In genomic region chr10:62021116-62021515, GRCh38 we compare ENCODE assay signal across 19 cellular contexts.
DNase-seq lines count a peak whose midpoint lies in the region; ATAC-seq, FAIRE-seq and TF ChIP-seq lines count a peak whose summit lies in the region.
"Had no signal": no experiment of that assay in that cellular context is flagged by ENCODE, and none has a peak within 500 bp of the region (broad histone marks: within the 10 kb centered on the region; RNA-seq: fewer than 3 reads in every experiment).

No MANE protein-coding gene starts in this region.

- H3K9me3 ChIP-seq in GM12878 (replicated peaks; ENCODE audit: control insufficient read depth, insufficient read depth, low read length) = peaks cover 12% of the 10 kb centered on the region; the same call in 2 of the 3 replicates
- H3K9me3 ChIP-seq in H9 (ENCODE audit: control insufficient read depth, low read depth, low read length) = no peaks in the 10 kb centered on the region
- H3K9me3 ChIP-seq: adrenal gland, BLaER1, left lung, mucosa of descending colon had no signal

- TF ChIP-seq CTCF in GM12878 (IDR thresholded peaks at IDR 0.05 in 2 of 3, conservative IDR thresholded peaks at IDR 0.05 in 1 of 3; ENCODE audit: control insufficient read depth in 2 of 3, extremely low read depth in 1 of 3, insufficient read depth in 1 of 3, low read depth in 3 of 3, low read length in 3 of 3) (no peak), osteocyte (IDR thresholded peaks at IDR 0.05) (no peak), H9 (conservative IDR thresholded peaks at IDR 0.05) (no peak)

- H3K56ac ChIP-seq in H9 (ENCODE audit: insufficient read length, low read depth, low read length) = no peak overlapping the region

- H3K4me2 ChIP-seq in GM12878 (ENCODE audit: control insufficient read depth, insufficient read depth) (0 out of 2 replicates have a peak overlapping the region, but pooled peaks have one; percentile 35), H9 (ENCODE audit: insufficient read depth, insufficient read length, low read length) (no peak overlapping the region)
- H3K4me2 ChIP-seq: BLaER1 had no signal

- H3K36me3 ChIP-seq in GM12878 (ENCODE audit: control insufficient read depth in 2 of 2, insufficient read depth in 2 of 2, low read length in 1 of 2) = peaks cover 1 to 9% of the 10 kb centered on the region in 2 experiments; a peak in 2 of 4 replicates
- H3K36me3 ChIP-seq: adrenal gland, left lung had no signal

- no peak overlapping the region for H3K4me3 Mint-ChIP-seq in activated CD4-positive, alpha-beta memory T cell treated with anti-CD3 and anti-CD28 coated beads for 36 hours
- H3K4me3 Mint-ChIP-seq in activated CD4-positive, alpha-beta memory T cell treated with anti-CD3 and anti-CD28 coated beads, Interleukin-2, amount 10 ng/mL, durations not matched to agents 7 days and 5 days = no peak overlapping the region
- no peak overlapping the region for H3K4me3 Mint-ChIP-seq in osteocyte (ENCODE audit: unreplicated experiment)
- no peak overlapping the region for H3K4me3 Mint-ChIP-seq in H9

- no peak overlapping the region for H3T11ph ChIP-seq in H9 (ENCODE audit: low read length)

- TF ChIP-seq RAD21 in GM12878 (IDR thresholded peaks at IDR 0.05; ENCODE audit: insufficient read depth, low read depth, low read length) = no peak

- H3K23ac ChIP-seq in H9 (ENCODE audit: insufficient read length, low read depth, low read length) = no peak overlapping the region

- H3K9me3 Mint-ChIP-seq in activated CD4-positive, alpha-beta memory T cell treated with anti-CD3 and anti-CD28 coated beads for 36 hours = peaks cover 4% of the 10 kb centered on the region
- peaks cover 5% of the 10 kb centered on the region for H3K9me3 Mint-ChIP-seq in activated CD4-positive, alpha-beta memory T cell treated with anti-CD3 and anti-CD28 coated beads, Interleukin-2, amount 10 ng/mL, durations not matched to agents 7 days and 5 days
- H3K9me3 Mint-ChIP-seq in osteocyte (ENCODE audit: unreplicated experiment) (no peaks in the 10 kb centered on the region), H9 (no peaks in the 10 kb centered on the region)

- H2BK12ac ChIP-seq in H9 (ENCODE audit: insufficient read length, low read depth, low read length) = no peak overlapping the region

- no peak overlapping the region for H2BK120ac ChIP-seq in H9 (ENCODE audit: low read depth, low read length, poor library complexity, severe bottlenecking)

- FAIRE-seq in GM12892 (lab: Jason Lieb, UNC) (peak; percentile 14), GM12878 (lab: Jason Lieb, UNC) (no peak)
- FAIRE-seq: H54, HTR-8/SVneo had no signal

- no peak overlapping the region for H4K8ac ChIP-seq in H9 (replicated peaks; ENCODE audit: insufficient read length, low read depth, low read length)

- H3K18ac ChIP-seq in H9 (ENCODE audit: insufficient read length, low read depth, low read length) = no peak overlapping the region

- H3K79me1 ChIP-seq in H9 (ENCODE audit: insufficient read depth, low read depth, low read length, poor library complexity, severe bottlenecking) = no peaks in the 10 kb centered on the region

- H3K27ac ChIP-seq in GM12878 (ENCODE audit: control insufficient read depth, insufficient read depth) (peak overlapping the region; percentile 65), H9 (ENCODE audit: insufficient read length, low read depth, low read length) (no peak overlapping the region)
- H3K27ac ChIP-seq: adrenal gland, BLaER1 had no signal

- no peak for DNase-seq in activated CD4-positive, alpha-beta memory T cell treated with anti-CD3 and anti-CD28 coated beads for 36 hours
- no peak for DNase-seq in activated CD4-positive, alpha-beta memory T cell treated with anti-CD3 and anti-CD28 coated beads, Interleukin-2, amount 10 ng/mL, durations not matched to agents 7 days and 5 days
- no peak for DNase-seq in GM12892 (ENCODE audit: insufficient read length)
- no peak for DNase-seq in GM12878 (ENCODE audit: low read depth, low spot score)
- no peak for DNase-seq in osteocyte (ENCODE audit: extremely low spot score, unreplicated experiment)
- no peak for DNase-seq in erythroblast (lab: John Stamatoyannopoulos, UW)
- DNase-seq in H9 = no peak
- no peak for DNase-seq in NCI-H2081 treated with DMSO at 0.1 percent for 48 hours (lab: John Stamatoyannopoulos, UW)
- DNase-seq: activated CD4-positive, alpha-beta T cell treated with anti-CD3 and anti-CD28 coated beads, Interleukin-2, amount 50 U/mL, for 1 hour; activated T-cell treated with anti-CD3 and anti-CD28 coated beads for 4 hours; adrenal gland; left lung; mucosa of descending colon; NCI-H526 treated with DMSO at 0.1 percent for 48 hours; Right ventricle myocardium superior had no signal

- ATAC-seq in GM12878 = no peak
- ATAC-seq: left lung, mucosa of descending colon had no signal

- SMC1A ChIA-PET in GM12878 (lab: Charles Lee; ENCODE audit: uncharacterized antibody, unreplicated experiment) = interaction anchor here (0.6 to 2.6 kb wide), 7 partner anchors 17 to 222 kb away, joined by 3 to 12 read pairs (median 4); partner anchors contain the start of gene ARID5B

- no peak for TF ChIP-seq EP300 in GM12878 (IDR thresholded peaks at IDR 0.05; ENCODE audit: borderline replicate concordance in 1 of 2, control insufficient read depth in 1 of 2, low read depth in 2 of 2, low read length in 2 of 2)

- H4K5ac ChIP-seq in H9 (ENCODE audit: insufficient read length, low read depth, low read length) = no peak overlapping the region

- no peak overlapping the region for H3K4me3 ChIP-seq in GM12878
- H3K4me3 ChIP-seq: adrenal gland, BLaER1, left lung, mucosa of descending colon had no signal

- peak overlapping the region; percentile 92 for H3K27ac Mint-ChIP-seq in activated CD4-positive, alpha-beta memory T cell treated with anti-CD3 and anti-CD28 coated beads for 36 hours
- H3K27ac Mint-ChIP-seq in activated CD4-positive, alpha-beta memory T cell treated with anti-CD3 and anti-CD28 coated beads, Interleukin-2, amount 10 ng/mL, durations not matched to agents 7 days and 5 days = no peak overlapping the region
- H3K27ac Mint-ChIP-seq in osteocyte (ENCODE audit: unreplicated experiment) (peak overlapping the region; percentile 79), H9 (no peak overlapping the region)

- H3K36me3 Mint-ChIP-seq in activated CD4-positive, alpha-beta memory T cell treated with anti-CD3 and anti-CD28 coated beads for 36 hours = peaks cover 45% of the 10 kb centered on the region
- H3K36me3 Mint-ChIP-seq in activated CD4-positive, alpha-beta memory T cell treated with anti-CD3 and anti-CD28 coated beads, Interleukin-2, amount 10 ng/mL, durations not matched to agents 7 days and 5 days (ENCODE audit: low read depth) = peaks cover 73% of the 10 kb centered on the region
- peaks cover 17% of the 10 kb centered on the region for H3K36me3 Mint-ChIP-seq in osteocyte (ENCODE audit: unreplicated experiment)
- no peaks in the 10 kb centered on the region for H3K36me3 Mint-ChIP-seq in H9 (ENCODE audit: insufficient read depth in 1 of 3, low read depth in 3 of 3)

- no TSS peak for BruUV-seq in GM12878 (replicated peaks; lab: Mats Ljungman, UMichigan)

- H3K4me1 ChIP-seq in GM12878 (ENCODE audit: control insufficient read depth, insufficient read depth, low read length) = peaks cover 69% of the 10 kb centered on the region
- peaks cover 12% of the 10 kb centered on the region; the same call in 1 of the 2 replicates for H3K4me1 ChIP-seq in H9 (ENCODE audit: insufficient read depth, low read length)

- H3K27me3 Mint-ChIP-seq in activated CD4-positive, alpha-beta memory T cell treated with anti-CD3 and anti-CD28 coated beads for 36 hours = no peaks in the 10 kb centered on the region
- no peaks in the 10 kb centered on the region for H3K27me3 Mint-ChIP-seq in activated CD4-positive, alpha-beta memory T cell treated with anti-CD3 and anti-CD28 coated beads, Interleukin-2, amount 10 ng/mL, durations not matched to agents 7 days and 5 days
- H3K27me3 Mint-ChIP-seq in osteocyte (ENCODE audit: unreplicated experiment) = no peaks in the 10 kb centered on the region
- H3K27me3 Mint-ChIP-seq in H9 (ENCODE audit: low read depth) = no peaks in the 10 kb centered on the region
- H3K27me3 Mint-ChIP-seq: type B pancreatic cell had no signal

- RAD21 ChIA-PET in GM12878 (lab: Charles Lee; ENCODE audit: unreplicated experiment) = interaction anchor here (0.6 to 1.4 kb wide), 6 partner anchors 24 to 121 kb away, joined by 3 read pairs; no protein-coding TSS in a partner anchor

- intact Hi-C loops in activated CD4-positive, alpha-beta memory T cell treated with anti-CD3 and anti-CD28 coated beads for 36 hours (cut with micrococcal nuclease) = loop anchor here (2.0 kb wide), 1 partner anchor 26 kb away; no protein-coding TSS in a partner anchor
- intact Hi-C loops in GM12878 (cut with micrococcal nuclease; ENCODE audit: unreplicated experiment) = loop anchor here (1.0 kb wide), 1 partner anchor 118 kb away; no protein-coding TSS in a partner anchor

- TF ChIP-seq POLR2A in GM12892 (IDR thresholded peaks at IDR 0.05; ENCODE audit: low read depth, low read length) = no peak
- no peak for TF ChIP-seq POLR2A in GM12878 (IDR thresholded peaks at IDR 0.05; ENCODE audit: low read depth, low read length)
- no peak for TF ChIP-seq POLR2A in erythroblast (IDR thresholded peaks at IDR 0.05; ENCODE audit: low read length)

- no peaks in the 10 kb centered on the region for H3K23me2 ChIP-seq in H9 (ENCODE audit: insufficient read length, low read depth, low read length, poor library complexity, severe bottlenecking)

- H3K4me1 Mint-ChIP-seq in activated CD4-positive, alpha-beta memory T cell treated with anti-CD3 and anti-CD28 coated beads for 36 hours (ENCODE audit: low read depth) = peaks cover 93% of the 10 kb centered on the region
- peaks cover 85% of the 10 kb centered on the region for H3K4me1 Mint-ChIP-seq in activated CD4-positive, alpha-beta memory T cell treated with anti-CD3 and anti-CD28 coated beads, Interleukin-2, amount 10 ng/mL, durations not matched to agents 7 days and 5 days
- H3K4me1 Mint-ChIP-seq in osteocyte (ENCODE audit: unreplicated experiment) (peaks cover 65% of the 10 kb centered on the region), H9 (peaks cover 24 to 25% of the 10 kb centered on the region in 2 experiments)

- no peak overlapping the region for H3K14ac ChIP-seq in H9 (ENCODE audit: insufficient read depth, low read length)

- POLR2A ChIA-PET in activated CD4-positive, alpha-beta memory T cell treated with anti-CD3 and anti-CD28 coated beads for 36 hours (lab: Charles Lee) = interaction anchor here (1.1 to 8.9 kb wide), 10 partner anchors 17 to 162 kb away, joined by 3 to 163 read pairs (median 14); partner anchors contain the start of gene ARID5B
- POLR2A ChIA-PET in activated CD4-positive, alpha-beta memory T cell treated with anti-CD3 and anti-CD28 coated beads, Interleukin-2, amount 10 ng/mL, durations not matched to agents 7 days and 5 days (lab: Charles Lee) = interaction anchor here (1.1 to 5.6 kb wide), 10 partner anchors 8 to 121 kb away, joined by 3 to 67 read pairs (median 15); no protein-coding TSS in a partner anchor
- POLR2A ChIA-PET in GM12878 (lab: Charles Lee) = interaction anchor here (1.6 kb wide), 1 partner anchor 22 kb away, joined by 3 read pairs; no protein-coding TSS in a partner anchor

- in situ Hi-C loops in GM12878 (cut with MboI) = no loop called here

- no peak overlapping the region for H3K4ac ChIP-seq in H9 (ENCODE audit: low read depth, low read length)

- H4K91ac ChIP-seq in H9 (ENCODE audit: insufficient read length, low read depth, low read length) = no peak overlapping the region

- H3K27me3 ChIP-seq in GM12878 (replicated peaks in 1 of 2; ENCODE audit: control insufficient read depth in 2 of 2, insufficient read depth in 2 of 2, low read length in 1 of 2) (no peaks in the 10 kb centered on the region), H9 (ENCODE audit: insufficient read depth, low read length) (no peaks in the 10 kb centered on the region)
- H3K27me3 ChIP-seq: adrenal gland, BLaER1, left lung had no signal

- H2AFZ ChIP-seq in GM12878 (ENCODE audit: control insufficient read depth, low read depth, low read length) (no peak overlapping the region), H9 (ENCODE audit: low read length) (no peak overlapping the region)

- no peak overlapping the region for H2BK15ac ChIP-seq in H9 (ENCODE audit: low read depth, low read length)

- H3K79me2 ChIP-seq in GM12878 (ENCODE audit: control insufficient read depth, insufficient read depth, low read length) (peaks cover 57% of the 10 kb centered on the region), H9 (ENCODE audit: insufficient read depth, low read length) (no peaks in the 10 kb centered on the region)

- H4K20me1 ChIP-seq in GM12878 (ENCODE audit: control insufficient read depth, insufficient read depth) (no peaks in the 10 kb centered on the region), H9 (ENCODE audit: control insufficient read depth, insufficient read depth, insufficient read length) (no peaks in the 10 kb centered on the region)

- CTCF ChIA-PET in activated CD4-positive, alpha-beta memory T cell treated with anti-CD3 and anti-CD28 coated beads for 36 hours (lab: Charles Lee) = interaction anchor here (1.1 to 9.1 kb wide), 5 partner anchors 18 to 224 kb away, joined by 3 to 80 read pairs (median 6); no protein-coding TSS in a partner anchor
- CTCF ChIA-PET in activated CD4-positive, alpha-beta memory T cell treated with anti-CD3 and anti-CD28 coated beads, Interleukin-2, amount 10 ng/mL, durations not matched to agents 7 days and 5 days (lab: Charles Lee) = interaction anchor here (0.8 to 4.9 kb wide), 6 partner anchors 10 to 243 kb away, joined by 3 to 21 read pairs (median 3); no protein-coding TSS in a partner anchor
- CTCF ChIA-PET in GM12878 (lab: Yijun Ruan, JAX) = interaction anchor here (1.1 to 2.2 kb wide), 4 partner anchors 18 to 224 kb away, joined by 3 to 17 read pairs (median 4); no protein-coding TSS in a partner anchor

- no peak overlapping the region for H2AK5ac ChIP-seq in H9 (ENCODE audit: insufficient read length, low read length)

- H3K9ac ChIP-seq in GM12878 (ENCODE audit: control insufficient read depth, insufficient read depth, low read length) (no peak overlapping the region), H9 (ENCODE audit: extremely low read depth, insufficient read length, low read length) (no peak overlapping the region)
- H3K9ac ChIP-seq: BLaER1 had no signal

- 0% methylated on average over 1 of the region's 1 CpG for WGBS in GM12878 (ENCODE audit: insufficient coverage, insufficient replicate concordance, low lambda C conversion rate, missing lambda C conversion rate)
- no CpG with 5 or more reads among the region's 1 CpG for WGBS in H9 (ENCODE audit: extremely low coverage, insufficient read length, low lambda C conversion rate)

- no peak overlapping the region for H2BK20ac ChIP-seq in H9 (ENCODE audit: low read depth, low read length, poor library complexity, severe bottlenecking)

- no peak overlapping the region for H2BK5ac ChIP-seq in H9 (ENCODE audit: insufficient read length, low read length)

Comparison
In these comparisons a context has a peak if more than half of its experiments do, and no peak if none do; other contexts are left out.
1. H3K27ac Mint-ChIP-seq: peak in activated CD4-positive, alpha-beta memory T cell treated with anti-CD3 and anti-CD28 coated beads for 36 hours (single experiment) and osteocyte (single experiment); none in activated CD4-positive, alpha-beta memory T cell treated with anti-CD3 and anti-CD28 coated beads, Interleukin-2, amount 10 ng/mL, durations not matched to agents 7 days and 5 days (single experiment) and H9 (0 of 3).